10 cellular contexts compared by ENCODE assay signal in genomic region chrY:15455978-15456890, GRCh38.
DNase-seq lines count a peak whose midpoint lies in the region; ATAC-seq and TF ChIP-seq lines count a peak whose summit lies in the region.
"Had no signal": no experiment of that assay in that cellular context is flagged by ENCODE, and none has a peak within 500 bp of the region (broad histone marks: within the 10 kb centered on the region; RNA-seq: fewer than 3 reads in every experiment).

No MANE protein-coding gene starts in this region.

- peak; percentile 60 for ATAC-seq in GM18519 (IDR thresholded peaks at IDR 0.05; ENCODE audit: low FRiP score, unreplicated experiment)
- ATAC-seq in GM18907 (IDR thresholded peaks at IDR 0.05; ENCODE audit: unreplicated experiment), result no peak
- ATAC-seq: GM12878, left lung had no signal

- peak; percentile 49 to 52 for DNase-seq in activated CD4-positive, alpha-beta T cell treated with anti-CD3 and anti-CD28 coated beads, Interleukin-2, amount 50 U/mL, for 4 hours
- DNase-seq in foreskin fibroblast, result peak; percentile 17 to 53
- peak; percentile 25 to 70 (median 49) for DNase-seq in stimulated activated CD4-positive, alpha-beta T cell treated with anti-CD3 and anti-CD28 coated beads, TNF-alpha, amount 100 ng/mL, for 24 hours (ENCODE audit: low read depth in 3 of 3)
- no peak for DNase-seq in AG08396 (ENCODE audit: low spot score)
- DNase-seq in type B pancreatic cell (ENCODE audit: extremely low spot score, unreplicated experiment), result no peak
- DNase-seq in HK-2 (ENCODE audit: unreplicated experiment), result no peak

- no peaks in the 10 kb centered on the region for H3K4me1 Mint-ChIP-seq in type B pancreatic cell (ENCODE audit: unreplicated experiment)

- TF ChIP-seq CTCF in foreskin fibroblast (IDR thresholded peaks at IDR 0.05; ENCODE audit: low read depth, low read length) (no peak), type B pancreatic cell (conservative IDR thresholded peaks at IDR 0.05) (no peak)

- H3K9me3 Mint-ChIP-seq in type B pancreatic cell, result no peaks in the 10 kb centered on the region

- peak overlapping the region; percentile 45 to 62 for H3K4me3 ChIP-seq in foreskin fibroblast (ENCODE audit: low read depth in 1 of 2, low read length in 2 of 2)
- H3K4me3 ChIP-seq: GM12878 had no signal

- H3K4me3 Mint-ChIP-seq in type B pancreatic cell, result no peak overlapping the region

- no peaks in the 10 kb centered on the region for H3K27me3 Mint-ChIP-seq in type B pancreatic cell

- no peaks in the 10 kb centered on the region for H3K36me3 Mint-ChIP-seq in type B pancreatic cell

- H3K27ac Mint-ChIP-seq in type B pancreatic cell, result no peak overlapping the region

Comparison
In these comparisons a context has a peak if more than half of its experiments do, and no peak if none do; other contexts are left out.
1. DNase-seq: peak in activated CD4-positive, alpha-beta T cell treated with anti-CD3 and anti-CD28 coated beads, Interleukin-2, amount 50 U/mL, for 4 hours (2 of 2), foreskin fibroblast (2 of 2) and stimulated activated CD4-positive, alpha-beta T cell treated with anti-CD3 and anti-CD28 coated beads, TNF-alpha, amount 100 ng/mL, for 24 hours (3 of 3); none in AG08396 (single experiment), type B pancreatic cell (single experiment) and HK-2 (single experiment).